Comparison of ENCODE assay signal across 19 cellular contexts in the genomic region with DNA sequence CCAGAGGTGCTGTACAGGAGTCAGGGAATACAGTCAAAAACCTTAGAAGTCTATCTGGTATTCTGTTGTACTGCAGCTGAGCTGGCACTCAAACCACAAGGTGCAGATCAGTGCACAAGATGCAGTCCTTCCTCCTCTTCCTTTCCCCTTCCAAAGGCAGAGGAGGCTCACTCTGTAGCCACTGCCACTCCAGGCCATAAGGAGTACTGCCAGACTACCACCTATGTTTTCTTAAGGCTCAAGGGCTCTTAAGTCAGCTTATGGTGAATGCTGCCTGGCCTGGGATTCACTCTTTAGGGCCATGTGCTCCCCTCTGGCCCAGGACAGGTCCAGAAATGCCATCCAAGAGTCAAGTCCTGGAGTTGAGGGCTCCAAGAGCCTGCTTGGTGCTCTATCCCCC.
"Had no signal": no experiment of that assay in that cellular context is flagged by ENCODE, and none has a peak within 500 bp of the region (broad histone marks: within the 10 kb centered on the region; RNA-seq: fewer than 3 reads in every experiment).

No MANE protein-coding gene starts in this region.

- H3K27me3 ChIP-seq: hepatocyte, transverse colon, vagina had no signal

- H3K4me3 ChIP-seq: hepatocyte, transverse colon, vagina had no signal

- H3K4me1 ChIP-seq: vagina had no signal

- ATAC-seq: stimulated activated naive CD8-positive, alpha-beta T cell treated with anti-CD3 and anti-CD28 coated beads, Interleukin-15, Interleukin-2, amounts not matched to agents 100 U/mL and 50 U/mL, for 24 hours had no signal

- H3K27ac Mint-ChIP-seq: activated naive CD8-positive, alpha-beta T cell treated with anti-CD3 and anti-CD28 coated beads for 36 hours; activated T-helper 1 cell treated with anti-CD3 and anti-CD28 coated beads, Interleukin-12 subunit alpha, Interleukin-12 subunit beta, Interleukin-2, Interleukin-4 antibody, amounts not matched to agents 30 ng/mL and 10 ng/mL and 1 ng/mL, durations not matched to agents 14 hours and 24 hours and 36 hours; dendritic cell treated with granulocyte-macrophage colony-stimulating factor and Interleukin-4, amounts not matched to agents 40 ng/mL and 50 ng/mL, for 4 days had no signal

- H3K79me2 ChIP-seq: hepatocyte had no signal

- DNase-seq: activated CD4-positive, alpha-beta T cell treated with anti-CD3 and anti-CD28 coated beads, Interleukin-2, amount 50 U/mL, for 48 hours; activated CD4-positive, CD25-positive, alpha-beta regulatory T cell treated with anti-CD3 and anti-CD28 coated beads, Interleukin-2, amount 50 U/mL, for 72 hours; activated naive CD8-positive, alpha-beta T cell treated with anti-CD3 and anti-CD28 coated beads for 36 hours; activated T-cell treated with anti-CD3 and anti-CD28 coated beads for 4 hours; amniotic stem cell; effector memory CD4-positive, alpha-beta T cell; foreskin fibroblast; mammary epithelial cell; retina; stimulated activated CD4-positive, alpha-beta T cell treated with anti-CD3 and anti-CD28 coated beads, Interleukin-12 subunit alpha, Interleukin-12 subunit beta, amount 100 ng/mL, for 4 hours; stimulated activated CD4-positive, alpha-beta T cell treated with anti-CD3 and anti-CD28 coated beads, Interleukin-1b, Interleukin-23, amount 100 ng/mL, for 48 hours; stimulated activated naive CD8-positive, alpha-beta T cell treated with anti-CD3 and anti-CD28 coated beads, Interleukin-15, Interleukin-2, amounts not matched to agents 100 U/mL and 50 U/mL, for 24 hours; substantia nigra; T-helper 1 cell; transverse colon had no signal

- H3K27me3 Mint-ChIP-seq: activated naive CD8-positive, alpha-beta T cell treated with anti-CD3 and anti-CD28 coated beads for 36 hours; dendritic cell treated with granulocyte-macrophage colony-stimulating factor and Interleukin-4, amounts not matched to agents 40 ng/mL and 50 ng/mL, for 4 days had no signal

- H3K4me3 Mint-ChIP-seq: activated naive CD8-positive, alpha-beta T cell treated with anti-CD3 and anti-CD28 coated beads for 36 hours; activated T-helper 1 cell treated with anti-CD3 and anti-CD28 coated beads, Interleukin-12 subunit alpha, Interleukin-12 subunit beta, Interleukin-2, Interleukin-4 antibody, amounts not matched to agents 30 ng/mL and 10 ng/mL and 1 ng/mL, durations not matched to agents 14 hours and 24 hours and 36 hours; dendritic cell treated with granulocyte-macrophage colony-stimulating factor and Interleukin-4, amounts not matched to agents 40 ng/mL and 50 ng/mL, for 4 days had no signal

- H3K27ac ChIP-seq: hepatocyte, transverse colon, vagina had no signal

- H3K4me2 ChIP-seq: hepatocyte had no signal

- H3K36me3 ChIP-seq: transverse colon, vagina had no signal

- H2AFZ ChIP-seq: hepatocyte had no signal
